ENCODE assay signal across 27 cellular contexts in genomic region chrX:19168609-19169008, GRCh38.
"Had no signal": no experiment of that assay in that cellular context is flagged by ENCODE, and none has a peak within 500 bp of the region (broad histone marks: within the 10 kb centered on the region; RNA-seq: fewer than 3 reads in every experiment).

No MANE protein-coding gene starts in this region.

- H3K36me3 ChIP-seq: stomach, suprapubic skin, thoracic aorta, thyroid gland, tibial artery, tibial nerve, transverse colon, upper lobe of left lung, upper lobe of right lung, uterus, vagina had no signal

- ATAC-seq: stimulated activated effector memory CD8-positive, alpha-beta T cell treated with anti-CD3 and anti-CD28 coated beads, Interleukin-12 subunit alpha, Interleukin-12 subunit beta, amount 100 ng/mL, for 72 hours; stimulated activated memory B cell treated with anti-CD40 and anti-IgM and Interleukin-4, amounts not matched to agents 10 μg/mL and 1 μg/mL and 100 μg/mL, for 72 hours; stimulated activated naive B cell treated with anti-CD40 and anti-IgM and Interleukin-4, amounts not matched to agents 10 μg/mL and 1 μg/mL and 100 μg/mL, for 72 hours; stimulated activated naive CD8-positive, alpha-beta T cell treated with anti-CD3 and anti-CD28 coated beads, Interleukin-15, amount 100 ng/mL, for 72 hours; stimulated activated naive CD8-positive, alpha-beta T cell treated with anti-CD3 and anti-CD28 coated beads, Interleukin-15, Interleukin-2, amounts not matched to agents 100 U/mL and 50 U/mL, for 24 hours; upper lobe of right lung had no signal

- H3K9me3 ChIP-seq: suprapubic skin, testis, thoracic aorta, thyroid gland, tibial nerve, transverse colon, upper lobe of left lung, upper lobe of right lung, uterus, vagina had no signal

- FAIRE-seq: urothelium cell line had no signal

- H3K4me1 ChIP-seq: stomach, suprapubic skin, testis, thyroid gland, tibial artery, tibial nerve, transverse colon, upper lobe of left lung, upper lobe of right lung, uterus, vagina had no signal

- H3K4me3 ChIP-seq: stomach, suprapubic skin, testis, thoracic aorta, thyroid gland, tibial artery, tibial nerve, transverse colon, upper lobe of left lung, upper lobe of right lung, uterus, vagina had no signal

- H3K27me3 ChIP-seq: stomach, suprapubic skin, testis, thyroid gland, tibial artery, tibial nerve, transverse colon, upper lobe of left lung, upper lobe of right lung, uterus, vagina had no signal

- DNase-seq: stimulated activated CD4-positive, alpha-beta T cell treated with anti-CD3 and anti-CD28 coated beads, Interleukin-2, amount 100 ng/mL, for 48 hours; stimulated activated CD4-positive, alpha-beta T cell treated with anti-CD3 and anti-CD28 coated beads, Interleukin-4, amount 100 ng/mL, for 1 hour; stimulated activated CD4-positive, alpha-beta T cell treated with anti-CD3 and anti-CD28 coated beads, Interleukin-4, amount 100 ng/mL, for 24 hours; stimulated activated CD4-positive, alpha-beta T cell treated with anti-CD3 and anti-CD28 coated beads, Interleukin-4, amount 100 ng/mL, for 4 hours; stimulated activated CD8-positive, alpha-beta memory T cell treated with anti-CD3 and anti-CD28 coated beads, Interleukin-4, amount 100 ng/mL, for 48 hours; stimulated activated naive B cell treated with anti-CD40 and anti-IgM and Interleukin-4, amounts not matched to agents 10 μg/mL and 1 μg/mL and 100 μg/mL, for 72 hours; stimulated activated naive CD4-positive, alpha-beta T cell; stimulated activated naive CD4-positive, alpha-beta T cell treated with Interleukin-2 at 50 U/mL for 16 hours; stimulated activated naive CD8-positive, alpha-beta T cell treated with anti-CD3 and anti-CD28 coated beads, Interleukin-15, amount 100 ng/mL, for 72 hours; stimulated activated naive CD8-positive, alpha-beta T cell treated with anti-CD3 and anti-CD28 coated beads, Interleukin-15, Interleukin-2, amounts not matched to agents 100 U/mL and 50 U/mL, for 24 hours; stomach; substantia nigra; testis; thyroid gland; tibial artery; transverse colon; trophoblast cell; upper lobe of left lung; upper lobe of right lung; uterus had no signal

- H3K27ac ChIP-seq: stomach, suprapubic skin, testis, thoracic aorta, thyroid gland, tibial artery, tibial nerve, transverse colon, upper lobe of left lung, upper lobe of right lung, uterus, vagina had no signal
